Comparison of ENCODE assay signal across 7 cellular contexts in genomic region chr10:6239213-6239991, GRCh38. TPM values are rescaled to one million over a fixed set of nuclear protein-coding genes. Genes with fewer than 3 reads are reported as not detected.
DNase-seq lines count a peak whose midpoint lies in the region; ATAC-seq and TF ChIP-seq lines count a peak whose summit lies in the region.

No MANE protein-coding gene starts in this region.

- DNase-seq in SJCRH30 (peak; percentile 79 to 80), left ventricle myocardium inferior (no peak)
- DNase-seq in activated gamma-delta T cell treated with anti-CD3 and anti-CD28 coated beads, Interleukin-2, amount 50 U/mL, for 16 hours (ENCODE audit: low read depth), result peak; percentile 40
- DNase-seq in stimulated activated CD4-positive, alpha-beta T cell treated with anti-CD3 and anti-CD28 coated beads, Interleukin-2, amount 100 ng/mL, for 24 hours, result peak; percentile 66 to 68

- H3K9me3 ChIP-seq in SJCRH30 (replicated peaks), result no peaks in the 10 kb centered on the region
- H3K9me3 ChIP-seq in left ventricle myocardium inferior (replicated peaks), result no peaks in the 10 kb centered on the region

- H3K27ac ChIP-seq in SJCRH30 (no peak overlapping the region), left ventricle myocardium inferior (replicated peaks) (peak overlapping the region; percentile 30)

- H3K4me3 ChIP-seq in SJCRH30, result no peak overlapping the region
- no peak overlapping the region for H3K4me3 ChIP-seq in left ventricle myocardium inferior

- ATAC-seq in GM21723 (IDR thresholded peaks at IDR 0.05; ENCODE audit: unreplicated experiment), result peak; percentile 51
- ATAC-seq in HG02852 (IDR thresholded peaks at IDR 0.05; ENCODE audit: unreplicated experiment), result no peak
- ATAC-seq in HG02840 (IDR thresholded peaks at IDR 0.05; ENCODE audit: low FRiP score, unreplicated experiment), result no peak

- H3K36me3 ChIP-seq in SJCRH30 (no peaks in the 10 kb centered on the region), left ventricle myocardium inferior (peaks cover 27% of the 10 kb centered on the region)

- no peak for TF ChIP-seq CTCF in left ventricle myocardium inferior (IDR thresholded peaks at IDR 0.05; ENCODE audit: borderline replicate concordance)

- intact Hi-C loops in left ventricle myocardium inferior (cut with micrococcal nuclease), result no loop called here

- H3K27me3 ChIP-seq in SJCRH30, result no peaks in the 10 kb centered on the region
- no peaks in the 10 kb centered on the region for H3K27me3 ChIP-seq in left ventricle myocardium inferior (ENCODE audit: low read depth)

- H3K4me1 ChIP-seq in SJCRH30, result no peaks in the 10 kb centered on the region
- H3K4me1 ChIP-seq in left ventricle myocardium inferior, result peaks cover 17% of the 10 kb centered on the region

RNA-seq across cellular contexts. Expression of gene PFKFB3, which starts 36.7 kb away (rescaled TPM):
- total RNA-seq in SJCRH30 (2014; rRNA removed; shearing (Covaris generic)), result 11.0 and 11.2 TPM in 2 replicates
- total RNA-seq in left ventricle myocardium inferior, result 14.1 TPM
